1 cellular context compared by ENCODE assay signal in the genomic region with DNA sequence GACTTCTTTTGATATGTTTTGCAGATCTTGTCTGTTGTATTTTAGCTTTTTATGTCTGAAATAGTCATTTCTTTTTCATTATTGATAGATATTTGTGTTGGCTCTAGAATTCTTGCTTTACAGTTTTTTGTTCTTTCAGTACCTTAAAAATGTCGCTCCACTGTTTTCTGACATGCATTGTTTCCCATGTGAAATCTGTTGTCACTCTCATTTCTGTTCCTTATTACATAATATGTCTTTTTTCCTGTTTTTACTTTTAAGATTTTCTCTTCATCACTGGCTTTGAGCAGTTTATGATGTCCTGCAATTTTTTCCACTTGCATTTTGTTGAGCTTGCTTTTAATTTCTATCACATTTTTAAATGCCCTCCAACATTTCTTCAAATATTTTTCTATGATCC.
TF ChIP-seq lines count a peak whose summit lies in the region.

No MANE protein-coding gene starts in this region.

TF ChIP-seq in HCT116, 20 proteins besides CTCF, POLR2A, EP300 and RAD21:
- TF ChIP-seq CBX3 (IDR thresholded peaks at IDR 0.05; ENCODE audit: low read depth) (peak; percentile 60; the same call in 1 of the 2 replicates), POLR2AphosphoS5 (IDR thresholded peaks at IDR 0.05; ENCODE audit: low read depth, low read length) (no peak)
- TF ChIP-seq, protein P1, sequence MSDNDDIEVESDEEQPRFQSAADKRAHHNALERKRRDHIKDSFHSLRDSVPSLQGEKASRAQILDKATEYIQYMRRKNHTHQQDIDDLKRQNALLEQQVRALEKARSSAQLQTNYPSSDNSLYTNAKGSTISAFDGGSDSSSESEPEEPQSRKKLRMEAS (IDR thresholded peaks at IDR 0.05) = 0 out of 2 replicates have a peak, but pooled peaks have one; percentile 32
TF ChIP-seq in HCT116: peak in this region for 2.
